In the genomic region with DNA sequence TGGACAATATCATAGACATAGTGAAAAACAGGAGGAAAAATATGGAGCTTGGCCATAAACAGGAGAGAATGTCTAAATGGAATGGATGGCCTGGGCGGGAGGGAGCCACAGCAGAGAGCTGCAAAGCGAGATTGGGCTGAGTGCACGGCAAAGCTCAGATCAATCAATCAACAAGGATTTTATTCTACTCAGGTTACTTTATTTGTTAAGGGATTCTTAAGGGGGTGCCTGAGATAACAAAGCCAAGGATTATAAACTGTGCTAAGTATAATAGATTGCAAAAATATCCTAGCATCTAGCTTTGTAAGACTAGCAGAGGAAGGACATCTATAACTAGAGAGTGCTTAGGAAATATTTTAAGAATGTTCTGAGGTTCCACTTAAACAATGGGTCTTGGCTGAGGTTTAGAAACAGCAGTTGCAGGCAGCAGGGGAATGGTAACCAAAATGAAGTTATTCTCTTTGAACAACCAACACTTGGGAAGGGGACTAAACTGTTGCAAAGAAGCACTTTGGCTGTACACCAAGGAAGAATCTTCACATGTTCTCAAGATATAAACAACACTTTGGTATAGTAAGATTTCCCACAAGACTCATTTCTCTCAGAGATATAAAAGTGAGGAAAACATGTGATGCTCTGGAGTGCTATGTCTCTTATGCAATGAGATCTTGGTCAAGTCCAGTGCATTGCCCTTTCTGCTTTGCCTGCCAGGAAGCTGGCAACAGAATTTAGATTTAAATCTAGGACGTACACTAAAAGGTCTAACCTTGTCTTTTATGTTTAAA, we compare ENCODE assay signal across 18 cellular contexts. TPM values are rescaled to one million over a fixed set of nuclear protein-coding genes. Genes with fewer than 3 reads are reported as not detected.
DNase-seq lines count a peak whose midpoint lies in the region; ATAC-seq, FAIRE-seq and TF ChIP-seq lines count a peak whose summit lies in the region.
"Had no signal": no experiment of that assay in that cellular context is flagged by ENCODE, and none has a peak within 500 bp of the region (broad histone marks: within the 10 kb centered on the region; RNA-seq: fewer than 3 reads in every experiment).

No MANE protein-coding gene starts in this region.

- H3K36me3 ChIP-seq in HUES48 (ENCODE audit: control insufficient read depth, insufficient read depth, low read length) (no peaks in the 10 kb centered on the region), mesenchymal stem cell (ENCODE audit: control insufficient read depth in 1 of 2, insufficient read depth in 2 of 2, low read depth in 1 of 2, low read length in 2 of 2) (no peaks in the 10 kb centered on the region)
- H3K36me3 ChIP-seq: heart right ventricle, pancreas had no signal

- no peaks in the 10 kb centered on the region for H3K9me3 ChIP-seq in A549
- H3K9me3 ChIP-seq in HUES48 (ENCODE audit: control insufficient read depth, insufficient read depth, low read length), result no peaks in the 10 kb centered on the region
- H3K9me3 ChIP-seq in mesenchymal stem cell (ENCODE audit: control insufficient read depth, low read length), result no peaks in the 10 kb centered on the region
- H3K9me3 ChIP-seq: heart right ventricle, pancreas had no signal

- peak overlapping the region; percentile 90 for H2BK15ac ChIP-seq in mesenchymal stem cell (ENCODE audit: low read depth, poor library complexity, severe bottlenecking)

- no peak overlapping the region for H2BK5ac ChIP-seq in mesenchymal stem cell (ENCODE audit: low read depth, low read length, poor library complexity, severe bottlenecking)

- no peak for TF ChIP-seq RAD21 in A549 (conservative IDR thresholded peaks at IDR 0.05 in 1 of 2, IDR thresholded peaks at IDR 0.05 in 1 of 2)

- POLR2A ChIA-PET in A549 (lab: Yijun Ruan, JAX), result interaction anchor here (1.4 kb wide), 1 partner anchor 162 kb away, joined by 3 read pairs; no protein-coding TSS in a partner anchor

- CTCF ChIA-PET in A549 (lab: Yijun Ruan, JAX), result no interaction called here

- peak overlapping the region in 1 of 2 experiments; percentile 93 for H2BK12ac ChIP-seq in mesenchymal stem cell (ENCODE audit: low read length in 2 of 2)

- H3K4ac ChIP-seq in mesenchymal stem cell (ENCODE audit: low read depth in 1 of 2, low read length in 2 of 2), result no peak overlapping the region

- no peak for DNase-seq in A549 (ENCODE audit: low read depth in 1 of 2, low spot score in 1 of 2)
- peak; percentile 88 for DNase-seq in choroid plexus epithelial cell (ENCODE audit: low read depth)
- DNase-seq in mesenchymal stem cell, result peak; percentile 79
- DNase-seq in kidney glomerular epithelial cell (lab: John Stamatoyannopoulos, UW), result no peak
- DNase-seq in SIG-M5 treated with dmso at 0.1 percent for 504 hours (lab: John Stamatoyannopoulos, UW; ENCODE audit: unreplicated experiment), result no peak
- DNase-seq: activated naive CD8-positive, alpha-beta T cell treated with anti-CD3 and anti-CD28 coated beads, Interleukin-2, amount 50 U/mL, for 24 hours; heart right ventricle; NCI-H1436 treated with DMSO at 0.1 percent for 48 hours; NCI-H774; pancreas; stimulated activated CD4-positive, alpha-beta T cell treated with anti-CD3 and anti-CD28 coated beads, Interleukin-1b, Interleukin-23, amount 100 ng/mL, for 48 hours had no signal

- peak overlapping the region in 1 of 2 experiments; percentile 79 for H3K18ac ChIP-seq in mesenchymal stem cell (ENCODE audit: low read depth in 1 of 2, low read length in 2 of 2)

- H4K8ac ChIP-seq in mesenchymal stem cell (ENCODE audit: low read length), result no peak overlapping the region

- H3K4me1 ChIP-seq in A549, result peaks cover 82% of the 10 kb centered on the region
- H3K4me1 ChIP-seq in HUES48 (ENCODE audit: control insufficient read depth, insufficient read depth, low read length), result peaks cover 40% of the 10 kb centered on the region
- peaks cover 13% of the 10 kb centered on the region for H3K4me1 ChIP-seq in mesenchymal stem cell (ENCODE audit: control insufficient read depth, insufficient read depth, low read depth, low read length)

- no peak for TF ChIP-seq CTCF in A549 (IDR thresholded peaks at IDR 0.05)
- no peak for TF ChIP-seq CTCF in choroid plexus epithelial cell (conservative IDR thresholded peaks at IDR 0.05; ENCODE audit: low read depth, low read length)

- ATAC-seq in A549 (no peak), HG02885 (IDR thresholded peaks at IDR 0.05; ENCODE audit: poor library complexity, unreplicated experiment) (no peak), HG03196 (IDR thresholded peaks at IDR 0.05; ENCODE audit: unreplicated experiment) (no peak)
- ATAC-seq: activated naive CD8-positive, alpha-beta T cell treated with anti-CD3 and anti-CD28 coated beads, Interleukin-2, amount 50 U/mL, for 24 hours; heart right ventricle had no signal

- H3K14ac ChIP-seq in mesenchymal stem cell (ENCODE audit: low read length in 2 of 2), result no peak overlapping the region

- no peak overlapping the region for H3K4me3 ChIP-seq in A549
- H3K4me3 ChIP-seq in HUES48 (ENCODE audit: low read depth, low read length), result no peak overlapping the region
- H3K4me3 ChIP-seq in choroid plexus epithelial cell (ENCODE audit: low read depth, low read length), result no peak overlapping the region
- H3K4me3 ChIP-seq in mesenchymal stem cell (ENCODE audit: insufficient read depth in 1 of 2, low read depth in 1 of 2, low read length in 2 of 2), result no peak overlapping the region
- H3K4me3 ChIP-seq: heart right ventricle, lung, pancreas had no signal

- H3K27ac ChIP-seq in A549, result peak overlapping the region; percentile 73 to 74
- peak overlapping the region; percentile 1 for H3K27ac ChIP-seq in HUES48 (ENCODE audit: low read depth, low read length)
- peak overlapping the region; percentile 47 for H3K27ac ChIP-seq in mesenchymal stem cell (ENCODE audit: low read length, poor library complexity, severe bottlenecking)
- H3K27ac ChIP-seq: heart right ventricle, pancreas had no signal

- H2BK120ac ChIP-seq in mesenchymal stem cell (ENCODE audit: low read depth, low read length), result peak overlapping the region; percentile 61

- H3K23ac ChIP-seq in mesenchymal stem cell (ENCODE audit: low read length in 2 of 2), result no peak overlapping the region

- H3K79me1 ChIP-seq in mesenchymal stem cell (replicated peaks; ENCODE audit: low read length, poor library complexity, severe bottlenecking), result no peaks in the 10 kb centered on the region

- peak overlapping the region; percentile 56 for H2AK5ac ChIP-seq in mesenchymal stem cell (ENCODE audit: low read length, severe bottlenecking)

- no peak overlapping the region for H2AFZ ChIP-seq in mesenchymal stem cell (ENCODE audit: low read depth, low read length)

- H3K4me2 ChIP-seq in A549 (peak overlapping the region; percentile 75), mesenchymal stem cell (ENCODE audit: low read length, poor library complexity, severe bottlenecking) (no peak overlapping the region)

- H3K27me3 ChIP-seq in HUES48 (ENCODE audit: control insufficient read depth, insufficient read depth, low read length), result no peaks in the 10 kb centered on the region
- no peaks in the 10 kb centered on the region for H3K27me3 ChIP-seq in mesenchymal stem cell (ENCODE audit: control insufficient read depth in 1 of 2, insufficient read depth in 1 of 2, low read length in 2 of 2)
- H3K27me3 ChIP-seq: heart right ventricle, pancreas had no signal

- FAIRE-seq in A549 (lab: Jason Lieb, UNC), result no peak
- FAIRE-seq: D721Med, GM19239, pancreas had no signal

- TF ChIP-seq EP300 in A549 (IDR thresholded peaks at IDR 0.05), result no peak

- H3K9ac ChIP-seq in HUES48 (ENCODE audit: low read depth, low read length) (no peak overlapping the region), mesenchymal stem cell (ENCODE audit: low read length) (no peak overlapping the region)

- WGBS in A549 (ENCODE audit: missing lambda C conversion rate), result 75% methylated on average over 4 of the region's 4 CpGs
- WGBS in mesenchymal stem cell, result no CpG with 5 or more reads among the region's 4 CpGs

- TF ChIP-seq POLR2A in A549 (IDR thresholded peaks at IDR 0.05; ENCODE audit: low read length), result no peak

- peak overlapping the region; percentile 90 for H4K91ac ChIP-seq in mesenchymal stem cell (ENCODE audit: low read length)

TF ChIP-seq in A549, 52 proteins besides CTCF, POLR2A, EP300 and RAD21:
- no peak for TF ChIP-seq HOXB5 (CRISPR knock-in tag; IDR thresholded peaks at IDR 0.05)
- TF ChIP-seq, protein P1, sequence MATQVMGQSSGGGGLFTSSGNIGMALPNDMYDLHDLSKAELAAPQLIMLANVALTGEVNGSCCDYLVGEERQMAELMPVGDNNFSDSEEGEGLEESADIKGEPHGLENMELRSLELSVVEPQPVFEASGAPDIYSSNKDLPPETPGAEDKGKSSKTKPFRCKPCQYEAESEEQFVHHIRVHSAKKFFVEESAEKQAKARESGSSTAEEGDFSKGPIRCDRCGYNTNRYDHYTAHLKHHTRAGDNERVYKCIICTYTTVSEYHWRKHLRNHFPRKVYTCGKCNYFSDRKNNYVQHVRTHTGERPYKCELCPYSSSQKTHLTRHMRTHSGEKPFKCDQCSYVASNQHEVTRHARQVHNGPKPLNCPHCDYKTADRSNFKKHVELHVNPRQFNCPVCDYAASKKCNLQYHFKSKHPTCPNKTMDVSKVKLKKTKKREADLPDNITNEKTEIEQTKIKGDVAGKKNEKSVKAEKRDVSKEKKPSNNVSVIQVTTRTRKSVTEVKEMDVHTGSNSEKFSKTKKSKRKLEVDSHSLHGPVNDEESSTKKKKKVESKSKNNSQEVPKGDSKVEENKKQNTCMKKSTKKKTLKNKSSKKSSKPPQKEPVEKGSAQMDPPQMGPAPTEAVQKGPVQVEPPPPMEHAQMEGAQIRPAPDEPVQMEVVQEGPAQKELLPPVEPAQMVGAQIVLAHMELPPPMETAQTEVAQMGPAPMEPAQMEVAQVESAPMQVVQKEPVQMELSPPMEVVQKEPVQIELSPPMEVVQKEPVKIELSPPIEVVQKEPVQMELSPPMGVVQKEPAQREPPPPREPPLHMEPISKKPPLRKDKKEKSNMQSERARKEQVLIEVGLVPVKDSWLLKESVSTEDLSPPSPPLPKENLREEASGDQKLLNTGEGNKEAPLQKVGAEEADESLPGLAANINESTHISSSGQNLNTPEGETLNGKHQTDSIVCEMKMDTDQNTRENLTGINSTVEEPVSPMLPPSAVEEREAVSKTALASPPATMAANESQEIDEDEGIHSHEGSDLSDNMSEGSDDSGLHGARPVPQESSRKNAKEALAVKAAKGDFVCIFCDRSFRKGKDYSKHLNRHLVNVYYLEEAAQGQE (IDR thresholded peaks at IDR 0.05), result 0 out of 2 replicates have a peak, but pooled peaks have one; percentile 19
- TF ChIP-seq CHD4 (IDR thresholded peaks at IDR 0.05; ENCODE audit: borderline replicate concordance), result no peak

RNA-seq across cellular contexts. Expression of a gene that starts 35.5 kb away (rescaled TPM):
- polyA plus RNA-seq in A549 (2011; rRNA removed), result not detected in 2 replicates
- not detected in 2 replicates for polyA plus RNA-seq in A549 (2012; cell fraction: cytosol; rRNA removed)
- polyA plus RNA-seq in A549 (2012; cell fraction: nucleus; rRNA removed), result not detected in 2 replicates
- not detected in 3 replicates for polyA plus RNA-seq in A549 (2017; fragmentation: RNase III; extraction: RNeasy Plus Mini Kit Qiagen cat#74134 plus additional on column Dnase treatment)
- polyA minus RNA-seq in A549 (2011; rRNA and poly(A)+ RNA removed), result not detected in 2 replicates
- polyA plus RNA-seq in mesenchymal stem cell (2013, experiment 1 of 2), result 0.06 TPM
- polyA plus RNA-seq in mesenchymal stem cell (2013, experiment 2 of 2), result not detected
- polyA plus RNA-seq: heart right ventricle, pancreas, urinary bladder had no signal

Comparison
In these comparisons a context has a peak if more than half of its experiments do, and no peak if none do; other contexts are left out.
1. DNase-seq: peak in choroid plexus epithelial cell (single experiment) and mesenchymal stem cell (single experiment); none in A549 (0 of 2), kidney glomerular epithelial cell (single experiment) and SIG-M5 treated with dmso at 0.1 percent for 504 hours (single experiment).
2. H3K27ac ChIP-seq: peak in every context shown above with its lines; median percentile 74 in A549; 47 in mesenchymal stem cell; 1 in HUES48.